ENCODE assay signal across 10 cellular contexts in genomic region chr14:77133718-77134338, GRCh38. TPM values are rescaled to one million over a fixed set of nuclear protein-coding genes. Genes with fewer than 3 reads are reported as not detected.
DNase-seq lines count a peak whose midpoint lies in the region; ATAC-seq, FAIRE-seq and TF ChIP-seq lines count a peak whose summit lies in the region.
"Had no signal": no experiment of that assay in that cellular context is flagged by ENCODE, and none has a peak within 500 bp of the region (broad histone marks: within the 10 kb centered on the region; RNA-seq: fewer than 3 reads in every experiment).

No MANE protein-coding gene starts in this region.

- H3K27ac ChIP-seq in PC-3 (ENCODE audit: low read length) (no peak overlapping the region), keratinocyte (ENCODE audit: control insufficient read depth, insufficient read depth, low read length) (no peak overlapping the region)
- H3K27ac ChIP-seq: C4-2B had no signal

- no peaks in the 10 kb centered on the region for H3K79me2 ChIP-seq in PC-3 (ENCODE audit: low read length)
- no peaks in the 10 kb centered on the region for H3K79me2 ChIP-seq in keratinocyte (ENCODE audit: control insufficient read depth, insufficient read depth, low read length)

- POLR2A ChIA-PET in PC-3 (lab: Charles Lee; ENCODE audit: unreplicated experiment), result no interaction called here

- TF ChIP-seq CTCF in PC-3 (conservative IDR thresholded peaks at IDR 0.05; ENCODE audit: low read depth, low read length) (no peak), keratinocyte (optimal IDR thresholded peaks at IDR 0.05 in 1 of 3, IDR thresholded peaks at IDR 0.05 in 1 of 3, conservative IDR thresholded peaks at IDR 0.05 in 1 of 3; ENCODE audit: extremely low read depth in 1 of 3, insufficient read depth in 2 of 3, low read length in 3 of 3) (no peak)

- no peaks in the 10 kb centered on the region for H3K9me2 ChIP-seq in PC-3 (replicated peaks; ENCODE audit: low read length)

- no peak overlapping the region for H2AFZ ChIP-seq in PC-3 (ENCODE audit: low read length)
- no peak overlapping the region for H2AFZ ChIP-seq in keratinocyte (ENCODE audit: control insufficient read depth, low read length)

- peak; percentile 51 for FAIRE-seq in keratinocyte (lab: Jason Lieb, UNC)
- no peak for FAIRE-seq in H54 (lab: Jason Lieb, UNC)

- H4K20me1 ChIP-seq in PC-3 (ENCODE audit: low read length), result no peaks in the 10 kb centered on the region
- no peaks in the 10 kb centered on the region for H4K20me1 ChIP-seq in keratinocyte (ENCODE audit: control insufficient read depth, extremely low read depth, insufficient read depth, low read length)

- dilution Hi-C loops in keratinocyte (cut with MboI; ENCODE audit: extremely low pct_ligation_motif_present, low sequenced_read_pairs), result no loop called here

- H3K4me3 ChIP-seq in PC-3 (ENCODE audit: low read length), result no peak overlapping the region
- H3K4me3 ChIP-seq in keratinocyte (ENCODE audit: control insufficient read depth in 2 of 3, extremely low read depth in 1 of 3, insufficient read depth in 2 of 3, low read depth in 1 of 3, low read length in 3 of 3), result no peak overlapping the region

- no TSS peak for BruUV-seq in PC-3 (replicated peaks; lab: Mats Ljungman, UMichigan)

- TF ChIP-seq POLR2A in H54 (IDR thresholded peaks at IDR 0.05; ENCODE audit: low read depth, low read length), result no peak

- DNase-seq in A172 (ENCODE audit: low spot score) (peak; percentile 43), PC-3 (peak; percentile 63), keratinocyte (ENCODE audit: low read depth, low spot score) (no peak), H54 (ENCODE audit: insufficient read length, low spot score) (no peak)
- peak; percentile 11 for DNase-seq in activated naive CD8-positive, alpha-beta T cell treated with anti-CD3 and anti-CD28 coated beads, Interleukin-2, amount 50 U/mL, for 16 hours (ENCODE audit: low read depth, low spot score)
- peak; percentile 22 for DNase-seq in stimulated activated CD8-positive, alpha-beta memory T cell treated with anti-CD3 and anti-CD28 coated beads, Interleukin-12 subunit alpha, Interleukin-12 subunit beta, amount 100 ng/mL, for 24 hours (ENCODE audit: extremely low read depth)

- peaks cover 27% of the 10 kb centered on the region; the same call in 1 of the 2 replicates for H3K27me3 ChIP-seq in PC-3 (ENCODE audit: low read length)
- H3K27me3 ChIP-seq in keratinocyte (ENCODE audit: control insufficient read depth, extremely low read depth, insufficient read depth, low read length), result peaks cover 40% of the 10 kb centered on the region

- H3K36me3 ChIP-seq in PC-3 (ENCODE audit: low read depth, low read length) (no peaks in the 10 kb centered on the region), keratinocyte (ENCODE audit: control insufficient read depth in 2 of 2, extremely low read depth in 1 of 2, insufficient read depth in 2 of 2, low read length in 2 of 2) (no peaks in the 10 kb centered on the region)

- CTCF ChIA-PET in PC-3 (lab: Charles Lee), result no interaction called here

- H3K9me1 ChIP-seq in keratinocyte (ENCODE audit: control insufficient read depth, extremely low read depth, insufficient read depth, low read length), result no peaks in the 10 kb centered on the region

- ATAC-seq in GM21723 (IDR thresholded peaks at IDR 0.05; ENCODE audit: unreplicated experiment) (peak; percentile 63), PC-3 (peak; percentile 42; the same call in 1 of the 2 replicates), GM18868 (IDR thresholded peaks at IDR 0.05; ENCODE audit: unreplicated experiment) (no peak)

- H3K9ac ChIP-seq in PC-3 (ENCODE audit: low read length) (no peak overlapping the region), keratinocyte (ENCODE audit: control insufficient read depth, extremely low read depth, insufficient read depth, low read length) (no peak overlapping the region)

- intact Hi-C loops in PC-3 (cut with micrococcal nuclease), result no loop called here

- no peaks in the 10 kb centered on the region for H3F3A ChIP-seq in PC-3 (ENCODE audit: low read length, unreplicated experiment)

- H3K9me3 ChIP-seq in PC-3 (ENCODE audit: low read length) (no peaks in the 10 kb centered on the region), keratinocyte (ENCODE audit: control insufficient read depth, low read depth, low read length) (no peaks in the 10 kb centered on the region)

- H3K4me2 ChIP-seq in PC-3 (ENCODE audit: low read length), result no peak overlapping the region
- H3K4me2 ChIP-seq in keratinocyte (ENCODE audit: control insufficient read depth, extremely low read depth, insufficient read depth, low read depth, low read length), result no peak overlapping the region

- H3K4me1 ChIP-seq in PC-3 (ENCODE audit: insufficient read depth, low read length) (peaks cover under 1% of the 10 kb centered on the region; the same call in 1 of the 2 replicates), keratinocyte (ENCODE audit: control insufficient read depth, extremely low read depth, insufficient read depth, low read length) (no peaks in the 10 kb centered on the region)

RNA-seq across cellular contexts. Expression of gene ZDHHC22, which starts 7.8 kb away (rescaled TPM):
- not detected in 2 replicates for total RNA-seq in A172 (2014; rRNA removed; shearing (Covaris generic))
- total RNA-seq in PC-3 (2014; rRNA removed), result 0.15 and 0.81 TPM in 2 replicates
- not detected in 3 replicates for polyA plus RNA-seq in keratinocyte
- not detected for polyA plus RNA-seq in keratinocyte (2011; ENCODE audit: low read depth)
- polyA plus RNA-seq in keratinocyte (2011; cell fraction: cytosol; rRNA removed), result not detected in 2 replicates
- polyA plus RNA-seq in keratinocyte (2011; cell fraction: nucleus; rRNA removed), result not detected in 2 replicates
- not detected in 2 replicates for polyA plus RNA-seq in keratinocyte (2012; ENCODE audit: low replicate concordance)
- polyA minus RNA-seq in keratinocyte, result not detected in 3 replicates
- not detected for polyA minus RNA-seq in keratinocyte (2011; cell fraction: cytosol; rRNA and poly(A)+ RNA removed)
- polyA minus RNA-seq in keratinocyte (2011; cell fraction: nucleus; rRNA and poly(A)+ RNA removed), result not detected in 2 replicates
- total RNA-seq: activated CD8-positive, alpha-beta memory T cell treated with anti-CD3 and anti-CD28 coated beads for 36 hours had no signal

RNA-seq across cellular contexts. Expression of gene CIPC, which starts 35.8 kb away (rescaled TPM):
- 9.9 and 13.5 TPM in 2 replicates for total RNA-seq in A172 (2014; rRNA removed; shearing (Covaris generic))
- 26.0 and 26.6 TPM in 2 replicates for total RNA-seq in PC-3 (2014; rRNA removed)
- polyA plus RNA-seq in keratinocyte, result 10.3 to 15.1 TPM (median 13.2 TPM) in 3 replicates
- 6.4 TPM for polyA plus RNA-seq in keratinocyte (2011; ENCODE audit: low read depth)
- polyA plus RNA-seq in keratinocyte (2011; cell fraction: cytosol; rRNA removed), result 9.1 and 12.9 TPM in 2 replicates
- polyA plus RNA-seq in keratinocyte (2011; cell fraction: nucleus; rRNA removed), result 14.4 and 15.2 TPM in 2 replicates
- 7.1 and 7.2 TPM in 2 replicates for polyA plus RNA-seq in keratinocyte (2012; ENCODE audit: low replicate concordance)
- polyA minus RNA-seq in keratinocyte, result 7.9 to 20.8 TPM (median 18.4 TPM) in 3 replicates
- polyA minus RNA-seq in keratinocyte (2011; cell fraction: cytosol; rRNA and poly(A)+ RNA removed), result 13.0 TPM
- 10.0 and 13.1 TPM in 2 replicates for polyA minus RNA-seq in keratinocyte (2011; cell fraction: nucleus; rRNA and poly(A)+ RNA removed)

RNA-seq across cellular contexts. Expression of gene TMEM63C, which starts 47.8 kb away (rescaled TPM):
- 0.62 and 0.98 TPM in 2 replicates for total RNA-seq in A172 (2014; rRNA removed; shearing (Covaris generic))
- total RNA-seq in PC-3 (2014; rRNA removed), result 4.0 and 5.4 TPM in 2 replicates
- polyA plus RNA-seq in keratinocyte, result 0.61 to 1.5 TPM (median 0.66 TPM) in 3 replicates
- 13.9 TPM for polyA plus RNA-seq in keratinocyte (2011; ENCODE audit: low read depth)
- 0.38 and 0.95 TPM in 2 replicates for polyA plus RNA-seq in keratinocyte (2011; cell fraction: cytosol; rRNA removed)
- 2.9 and 3.2 TPM in 2 replicates for polyA plus RNA-seq in keratinocyte (2011; cell fraction: nucleus; rRNA removed)
- 1.0 and 3.5 TPM in 2 replicates for polyA plus RNA-seq in keratinocyte (2012; ENCODE audit: low replicate concordance)
- polyA minus RNA-seq in keratinocyte, result 1.3 to 4.1 TPM (median 1.7 TPM) in 3 replicates
- polyA minus RNA-seq in keratinocyte (2011; cell fraction: cytosol; rRNA and poly(A)+ RNA removed), result 1.3 TPM
- 5.0 and 5.3 TPM in 2 replicates for polyA minus RNA-seq in keratinocyte (2011; cell fraction: nucleus; rRNA and poly(A)+ RNA removed)

Comparison
In these comparisons a context has a peak if more than half of its experiments do, and no peak if none do; other contexts are left out.
1. DNase-seq: peak in A172 (single experiment), PC-3 (single experiment), activated naive CD8-positive, alpha-beta T cell treated with anti-CD3 and anti-CD28 coated beads, Interleukin-2, amount 50 U/mL, for 16 hours (single experiment) and stimulated activated CD8-positive, alpha-beta memory T cell treated with anti-CD3 and anti-CD28 coated beads, Interleukin-12 subunit alpha, Interleukin-12 subunit beta, amount 100 ng/mL, for 24 hours (single experiment); none in keratinocyte (single experiment) and H54 (single experiment).